ENCODE assay signal across 1 cellular context in the genomic region with DNA sequence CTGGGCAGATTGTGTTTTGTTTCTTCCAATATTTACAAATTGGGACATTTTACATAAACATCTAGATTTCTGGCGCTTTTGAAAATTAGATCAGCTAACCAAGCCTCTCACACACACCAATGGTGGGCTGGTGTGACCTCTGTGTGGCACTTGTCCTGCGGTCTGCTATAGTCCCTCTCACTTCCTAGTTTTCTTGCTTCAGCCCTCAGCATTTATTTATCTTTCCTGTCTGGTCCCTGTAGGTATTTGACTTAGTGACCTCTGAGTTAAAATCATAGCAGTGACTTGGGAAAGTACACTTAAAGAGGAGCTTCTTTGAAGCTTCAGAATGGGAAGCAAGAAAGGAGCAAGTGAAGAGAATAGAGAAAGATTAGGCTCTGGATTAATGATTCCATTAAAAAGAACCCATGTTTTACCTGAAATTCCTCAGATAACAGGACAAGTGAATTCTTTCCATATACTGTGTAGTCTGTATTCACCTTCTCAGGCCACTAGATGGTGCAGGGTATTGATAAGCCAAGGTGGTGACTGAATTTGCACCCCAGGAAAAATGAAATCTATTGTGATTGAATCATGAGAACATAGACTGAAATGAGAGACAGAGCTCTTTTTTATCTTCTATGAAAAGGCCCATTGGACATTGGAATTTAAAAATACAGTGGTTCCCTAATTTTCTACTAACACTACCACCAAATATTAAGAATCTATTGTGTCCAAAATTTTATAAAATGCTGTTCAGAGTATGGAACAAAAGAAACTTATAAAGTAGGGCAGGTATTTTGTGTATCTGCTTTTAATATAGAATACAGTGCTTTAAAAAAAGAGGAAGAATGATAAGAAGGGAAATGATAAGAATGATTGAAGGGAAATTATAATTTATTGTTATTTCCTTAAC.
TF ChIP-seq lines count a peak whose summit lies in the region.

No MANE protein-coding gene starts in this region.

TF ChIP-seq in GM23338, 12 proteins besides CTCF, POLR2A, EP300 and RAD21 (continued from another document):
- TF ChIP-seq, protein P1, sequence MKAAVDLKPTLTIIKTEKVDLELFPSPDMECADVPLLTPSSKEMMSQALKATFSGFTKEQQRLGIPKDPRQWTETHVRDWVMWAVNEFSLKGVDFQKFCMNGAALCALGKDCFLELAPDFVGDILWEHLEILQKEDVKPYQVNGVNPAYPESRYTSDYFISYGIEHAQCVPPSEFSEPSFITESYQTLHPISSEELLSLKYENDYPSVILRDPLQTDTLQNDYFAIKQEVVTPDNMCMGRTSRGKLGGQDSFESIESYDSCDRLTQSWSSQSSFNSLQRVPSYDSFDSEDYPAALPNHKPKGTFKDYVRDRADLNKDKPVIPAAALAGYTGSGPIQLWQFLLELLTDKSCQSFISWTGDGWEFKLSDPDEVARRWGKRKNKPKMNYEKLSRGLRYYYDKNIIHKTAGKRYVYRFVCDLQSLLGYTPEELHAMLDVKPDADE (IDR thresholded peaks at IDR 0.05): no peak
- no peak for TF ChIP-seq STAT1 (IDR thresholded peaks at IDR 0.05; ENCODE audit: unreplicated experiment)
- TF ChIP-seq NANOG (IDR thresholded peaks at IDR 0.05; ENCODE audit: borderline replicate concordance): no peak
